ENCODE assay signal across 10 cellular contexts in genomic region chr1:21269461-21270085, GRCh38. TPM values are rescaled to one million over a fixed set of nuclear protein-coding genes. Genes with fewer than 3 reads are reported as not detected.
A peak's percentile ranks its signal among the peaks of the same experiment; 100 is the strongest.
DNase-seq lines count a peak whose midpoint lies in the region; ATAC-seq and TF ChIP-seq lines count a peak whose summit lies in the region.
"Had no signal": no experiment of that assay in that cellular context is flagged by ENCODE, and none has a peak within 500 bp of the region (broad histone marks: within the 10 kb centered on the region; RNA-seq: fewer than 3 reads in every experiment).

No MANE protein-coding gene starts in this region.

- DNase-seq in OCI-M1 (lab: John Stamatoyannopoulos, UW) (peak; percentile 23), right atrium auricular region (ENCODE audit: low spot score) (no peak), osteocyte (ENCODE audit: extremely low spot score, unreplicated experiment) (no peak), ACHN (no peak)
- no peak for DNase-seq in stimulated activated naive B cell treated with anti-CD40 and anti-IgM and Interleukin-4, amounts not matched to agents 10 μg/mL and 1 μg/mL and 100 μg/mL, for 72 hours
- DNase-seq in activated CD4-positive, CD25-positive, alpha-beta regulatory T cell (lab: John Stamatoyannopoulos, UW): no peak
- no peak for DNase-seq in activated naive CD4-positive, alpha-beta T cell treated with anti-CD3 and anti-CD28 coated beads, Interleukin-2, amount 10 ng/mL, durations not matched to agents 7 days and 5 days

- peaks cover 71% of the 10 kb centered on the region for H3K36me3 ChIP-seq in right atrium auricular region

- peaks cover 31% of the 10 kb centered on the region for H3K4me1 Mint-ChIP-seq in activated T-helper 17 cell treated with anti-CD3 and anti-CD28 coated beads, Interleukin-2, amount 50 U/mL, for 72 hours
- peaks cover 19 to 62% of the 10 kb centered on the region in 2 donors for H3K4me1 Mint-ChIP-seq in stimulated activated naive B cell treated with anti-CD40 and anti-IgM and Interleukin-4, amounts not matched to agents 10 μg/mL and 1 μg/mL and 100 μg/mL, for 72 hours
- peaks cover 15% of the 10 kb centered on the region for H3K4me1 Mint-ChIP-seq in osteocyte (ENCODE audit: unreplicated experiment)
- H3K4me1 Mint-ChIP-seq in activated naive CD4-positive, alpha-beta T cell treated with anti-CD3 and anti-CD28 coated beads, Interleukin-2, amount 10 ng/mL, durations not matched to agents 7 days and 5 days: peaks cover 11% of the 10 kb centered on the region

- CTCF ChIA-PET in activated naive CD4-positive, alpha-beta T cell treated with anti-CD3 and anti-CD28 coated beads, Interleukin-2, amount 10 ng/mL, durations not matched to agents 7 days and 5 days (lab: Charles Lee): interaction anchor here (0.8 to 5.4 kb wide), 26 partner anchors 10 to 101 kb away, joined by 3 to 72 read pairs (median 12); partner anchors contain the start of gene ECE1

- H3K27me3 Mint-ChIP-seq in activated T-helper 17 cell treated with anti-CD3 and anti-CD28 coated beads, Interleukin-2, amount 50 U/mL, for 72 hours: no peaks in the 10 kb centered on the region
- no peaks in the 10 kb centered on the region for H3K27me3 Mint-ChIP-seq in stimulated activated naive B cell treated with anti-CD40 and anti-IgM and Interleukin-4, amounts not matched to agents 10 μg/mL and 1 μg/mL and 100 μg/mL, for 72 hours
- H3K27me3 Mint-ChIP-seq in osteocyte (ENCODE audit: unreplicated experiment): no peaks in the 10 kb centered on the region
- H3K27me3 Mint-ChIP-seq in activated naive CD4-positive, alpha-beta T cell treated with anti-CD3 and anti-CD28 coated beads, Interleukin-2, amount 10 ng/mL, durations not matched to agents 7 days and 5 days: no peaks in the 10 kb centered on the region

- no peaks in the 10 kb centered on the region for H3K27me3 ChIP-seq in right atrium auricular region

- H3K9me3 Mint-ChIP-seq in activated T-helper 17 cell treated with anti-CD3 and anti-CD28 coated beads, Interleukin-2, amount 50 U/mL, for 72 hours: no peaks in the 10 kb centered on the region
- H3K9me3 Mint-ChIP-seq in stimulated activated naive B cell treated with anti-CD40 and anti-IgM and Interleukin-4, amounts not matched to agents 10 μg/mL and 1 μg/mL and 100 μg/mL, for 72 hours: no peaks in the 10 kb centered on the region
- no peaks in the 10 kb centered on the region for H3K9me3 Mint-ChIP-seq in osteocyte (ENCODE audit: unreplicated experiment)
- H3K9me3 Mint-ChIP-seq in activated naive CD4-positive, alpha-beta T cell treated with anti-CD3 and anti-CD28 coated beads, Interleukin-2, amount 10 ng/mL, durations not matched to agents 7 days and 5 days: no peaks in the 10 kb centered on the region
- H3K9me3 Mint-ChIP-seq: HFFc6, neural crest cell had no signal

- peaks cover 2 to 69% of the 10 kb centered on the region in 2 donors for H3K4me1 ChIP-seq in right atrium auricular region

- H3K4me3 Mint-ChIP-seq in activated T-helper 17 cell treated with anti-CD3 and anti-CD28 coated beads, Interleukin-2, amount 50 U/mL, for 72 hours: peak overlapping the region; percentile 13
- H3K4me3 Mint-ChIP-seq in stimulated activated naive B cell treated with anti-CD40 and anti-IgM and Interleukin-4, amounts not matched to agents 10 μg/mL and 1 μg/mL and 100 μg/mL, for 72 hours: no peak overlapping the region
- no peak overlapping the region for H3K4me3 Mint-ChIP-seq in osteocyte (ENCODE audit: unreplicated experiment)
- H3K4me3 Mint-ChIP-seq in activated naive CD4-positive, alpha-beta T cell treated with anti-CD3 and anti-CD28 coated beads, Interleukin-2, amount 10 ng/mL, durations not matched to agents 7 days and 5 days: no peak overlapping the region
- H3K4me3 Mint-ChIP-seq: HFFc6, neural crest cell had no signal

- H3K27ac ChIP-seq in right atrium auricular region: peak overlapping the region; percentile 78 to 98

- H3K27ac Mint-ChIP-seq in activated T-helper 17 cell treated with anti-CD3 and anti-CD28 coated beads, Interleukin-2, amount 50 U/mL, for 72 hours: no peak overlapping the region
- H3K27ac Mint-ChIP-seq in stimulated activated naive B cell treated with anti-CD40 and anti-IgM and Interleukin-4, amounts not matched to agents 10 μg/mL and 1 μg/mL and 100 μg/mL, for 72 hours: peak overlapping the region; percentile 47
- H3K27ac Mint-ChIP-seq in osteocyte (ENCODE audit: unreplicated experiment): no peak overlapping the region
- H3K27ac Mint-ChIP-seq in activated naive CD4-positive, alpha-beta T cell treated with anti-CD3 and anti-CD28 coated beads, Interleukin-2, amount 10 ng/mL, durations not matched to agents 7 days and 5 days: no peak overlapping the region
- H3K27ac Mint-ChIP-seq: HFFc6 had no signal

- no peak for ATAC-seq in activated T-helper 17 cell treated with anti-CD3 and anti-CD28 coated beads, Interleukin-2, amount 50 U/mL, for 72 hours (replicated peaks)
- ATAC-seq in stimulated activated naive B cell treated with anti-CD40 and anti-IgM and Interleukin-4, amounts not matched to agents 10 μg/mL and 1 μg/mL and 100 μg/mL, for 72 hours (replicated peaks): no peak

- in situ Hi-C loops in ACHN (cut with HindIII; ENCODE audit: low pct_ligation_motif_present, low pct_unique_long_range_greater_than_20kb, low sequenced_read_pairs): no loop called here

- no peak overlapping the region for H3K4me3 ChIP-seq in right atrium auricular region

- H3K9me3 ChIP-seq in right atrium auricular region: no peaks in the 10 kb centered on the region

- no peak for TF ChIP-seq CTCF in right atrium auricular region (IDR thresholded peaks at IDR 0.05)
- no peak for TF ChIP-seq CTCF in osteocyte (IDR thresholded peaks at IDR 0.05)

- peaks cover 100% of the 10 kb centered on the region for H3K36me3 Mint-ChIP-seq in activated T-helper 17 cell treated with anti-CD3 and anti-CD28 coated beads, Interleukin-2, amount 50 U/mL, for 72 hours (ENCODE audit: low read depth)
- H3K36me3 Mint-ChIP-seq in stimulated activated naive B cell treated with anti-CD40 and anti-IgM and Interleukin-4, amounts not matched to agents 10 μg/mL and 1 μg/mL and 100 μg/mL, for 72 hours: peaks cover 70 to 79% of the 10 kb centered on the region in 2 donors
- peaks cover 55% of the 10 kb centered on the region for H3K36me3 Mint-ChIP-seq in osteocyte (ENCODE audit: unreplicated experiment)
- peaks cover 56% of the 10 kb centered on the region for H3K36me3 Mint-ChIP-seq in activated naive CD4-positive, alpha-beta T cell treated with anti-CD3 and anti-CD28 coated beads, Interleukin-2, amount 10 ng/mL, durations not matched to agents 7 days and 5 days

RNA-seq across cellular contexts. Expression of gene ECE1, which starts 20.7 kb away (rescaled TPM):
- total RNA-seq in activated T-helper 17 cell treated with anti-CD3 and anti-CD28 coated beads, Interleukin-2, amount 50 U/mL, for 72 hours: 100 to 1,000 TPM in 1 of 2 donors, 10 to 100 TPM in 1; 75.4 to 219 TPM
- total RNA-seq in right atrium auricular region (100 to 1,000 TPM in 1 of 2 donors, 10 to 100 TPM in 1; 83.7 to 152 TPM), osteocyte (217 and 236 TPM in 2 replicates)
